ENCODE assay signal across 18 cellular contexts in the genomic region with DNA sequence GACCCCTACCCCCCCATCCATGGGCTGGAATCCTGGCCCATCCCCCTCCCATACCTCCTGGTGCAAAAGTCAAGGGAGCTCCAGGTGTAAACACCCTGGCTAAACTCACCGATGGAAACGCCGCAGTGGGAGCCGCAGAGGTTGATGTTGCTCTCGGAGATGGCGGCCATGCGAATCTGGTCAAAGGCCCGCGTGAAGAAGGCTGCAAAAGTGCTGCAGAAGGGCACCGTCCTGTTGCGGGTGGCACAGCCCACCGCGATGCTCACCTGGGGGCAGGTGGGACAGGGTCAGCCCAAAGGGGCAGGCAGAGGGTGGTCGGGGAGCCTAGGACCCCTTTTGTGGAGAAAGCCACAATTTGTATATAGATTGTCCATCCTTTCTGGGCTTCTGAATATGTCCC. TPM values are rescaled to one million over a fixed set of nuclear protein-coding genes. Genes with fewer than 3 reads are reported as not detected.
DNase-seq lines count a peak whose midpoint lies in the region; ATAC-seq, FAIRE-seq and TF ChIP-seq lines count a peak whose summit lies in the region.
"Had no signal": no experiment of that assay in that cellular context is flagged by ENCODE, and none has a peak within 500 bp of the region (broad histone marks: within the 10 kb centered on the region; RNA-seq: fewer than 3 reads in every experiment).

No MANE protein-coding gene starts in this region.

- H3K4me1 ChIP-seq in K562 (replicated peaks in 1 of 2; ENCODE audit: control insufficient read depth in 2 of 2, insufficient read depth in 2 of 2, low read length in 2 of 2) (peaks cover 0 to 9% of the 10 kb centered on the region in 2 experiments; a peak in 1 of 5 replicates), neutrophil (ENCODE audit: control insufficient read depth in 1 of 2, insufficient read depth in 1 of 2, low read depth in 1 of 2, low read length in 1 of 2) (peaks cover 5 to 7% of the 10 kb centered on the region in 2 experiments), MM.1S (ENCODE audit: low read length) (no peaks in the 10 kb centered on the region), Karpas-422 (ENCODE audit: low read length) (no peaks in the 10 kb centered on the region)

- no TSS peak for BruUV-seq in K562 (replicated peaks; lab: Mats Ljungman, UMichigan)

- intact Hi-C loops in CD14-positive monocyte (cut with micrococcal nuclease), result no loop called here
- intact Hi-C loops in K562 (cut with micrococcal nuclease), result loop anchor here (10.0 kb wide), 1 partner anchor 46 kb away; no protein-coding TSS in a partner anchor

- no peak overlapping the region for H3K4me3 Mint-ChIP-seq in activated T-cell treated with anti-CD3 and anti-CD28 coated beads, Interleukin-2, amount 50 U/mL, for 24 hours
- no peak overlapping the region for H3K4me3 Mint-ChIP-seq in CD14-positive monocyte
- H3K4me3 Mint-ChIP-seq: CD8-positive, alpha-beta T cell; GM23338 had no signal

- TF ChIP-seq POLR2A in K562 (conservative IDR thresholded peaks at IDR 0.05), result no peak

- H2AFZ ChIP-seq in K562 (ENCODE audit: low read depth, low read length) (no peak overlapping the region), MM.1S (ENCODE audit: low read length) (no peak overlapping the region), Karpas-422 (ENCODE audit: low read length) (no peak overlapping the region)
- H2AFZ ChIP-seq: GM23338 had no signal

- no peak for TF ChIP-seq CTCF in CD14-positive monocyte (IDR thresholded peaks at IDR 0.05)
- TF ChIP-seq CTCF in K562 (IDR thresholded peaks at IDR 0.05 in 2 of 3, conservative IDR thresholded peaks at IDR 0.05 in 1 of 3; ENCODE audit: insufficient read depth in 2 of 3, low read depth in 1 of 3, low read length in 3 of 3), result no peak
- no peak for TF ChIP-seq CTCF in neutrophil (IDR thresholded peaks at IDR 0.05)
- TF ChIP-seq CTCF in GM13977 (IDR thresholded peaks at IDR 0.05; ENCODE audit: extremely low read depth, insufficient read depth, missing control alignments), result no peak
- TF ChIP-seq CTCF in MM.1S (IDR thresholded peaks at IDR 0.05; ENCODE audit: low read length), result no peak

- TF ChIP-seq EP300 in K562 (IDR thresholded peaks at IDR 0.05; ENCODE audit: low read length), result no peak

- H3K9me3 ChIP-seq in K562 (replicated peaks; ENCODE audit: control insufficient read depth, insufficient read depth, low read depth, low read length) (no peaks in the 10 kb centered on the region), neutrophil (peaks cover 16% of the 10 kb centered on the region), MM.1S (replicated peaks; ENCODE audit: insufficient read depth, low read length) (no peaks in the 10 kb centered on the region), Karpas-422 (ENCODE audit: low read length) (no peaks in the 10 kb centered on the region)

- no peak overlapping the region for H3K4me3 ChIP-seq in K562
- no peak overlapping the region for H3K4me3 ChIP-seq in neutrophil (ENCODE audit: low read depth in 1 of 2, low read length in 1 of 2)
- no peak overlapping the region for H3K4me3 ChIP-seq in MM.1S (ENCODE audit: low read length)
- H3K4me3 ChIP-seq in Karpas-422 (ENCODE audit: low read length), result no peak overlapping the region
- H3K4me3 ChIP-seq: GM23338 had no signal

- no peak overlapping the region for H3K27ac Mint-ChIP-seq in activated T-cell treated with anti-CD3 and anti-CD28 coated beads, Interleukin-2, amount 50 U/mL, for 24 hours
- peak overlapping the region in 2 of 7 donors; percentile 26 to 57 for H3K27ac Mint-ChIP-seq in CD14-positive monocyte
- H3K27ac Mint-ChIP-seq: CD8-positive, alpha-beta T cell; GM23338 had no signal

- H3F3A ChIP-seq in MM.1S (ENCODE audit: insufficient read depth, low read length), result peaks cover 10% of the 10 kb centered on the region

- peaks cover 100% of the 10 kb centered on the region for H3K36me3 ChIP-seq in K562 (ENCODE audit: control insufficient read depth, insufficient read depth, low read length)
- peaks cover 100% of the 10 kb centered on the region for H3K36me3 ChIP-seq in neutrophil
- peaks cover 15% of the 10 kb centered on the region for H3K36me3 ChIP-seq in MM.1S (replicated peaks; ENCODE audit: insufficient read depth, low read length)
- H3K36me3 ChIP-seq in Karpas-422 (ENCODE audit: insufficient read depth, low read length), result peaks cover 57% of the 10 kb centered on the region

- 100% methylated on average over 7 of the region's 14 CpGs for WGBS in K562 (ENCODE audit: insufficient coverage, low coverage, missing lambda C conversion rate)

- no peak for TF ChIP-seq RAD21 in K562 (CRISPR knock-in tag; conservative IDR thresholded peaks at IDR 0.05 in 1 of 2, IDR thresholded peaks at IDR 0.05 in 1 of 2)

- H3K9me3 Mint-ChIP-seq in activated T-cell treated with anti-CD3 and anti-CD28 coated beads, Interleukin-2, amount 50 U/mL, for 24 hours, result no peaks in the 10 kb centered on the region
- H3K9me3 Mint-ChIP-seq in CD14-positive monocyte, result peaks cover 0 to 2% (median 0%) of the 10 kb centered on the region in 7 donors
- H3K9me3 Mint-ChIP-seq: CD8-positive, alpha-beta T cell; GM23338 had no signal

- no peak for ATAC-seq in K562
- ATAC-seq: CD8-positive, alpha-beta T cell; PC-3 had no signal

- H3K9me2 ChIP-seq in MM.1S (replicated peaks; ENCODE audit: insufficient read depth, low read length) (no peaks in the 10 kb centered on the region), Karpas-422 (replicated peaks; ENCODE audit: insufficient read depth, low read length) (no peaks in the 10 kb centered on the region)

- no peaks in the 10 kb centered on the region for H3K27me3 Mint-ChIP-seq in activated T-cell treated with anti-CD3 and anti-CD28 coated beads, Interleukin-2, amount 50 U/mL, for 24 hours
- no peaks in the 10 kb centered on the region for H3K27me3 Mint-ChIP-seq in CD14-positive monocyte (ENCODE audit: low read depth in 3 of 3)

- H3K36me3 Mint-ChIP-seq in activated T-cell treated with anti-CD3 and anti-CD28 coated beads, Interleukin-2, amount 50 U/mL, for 24 hours (ENCODE audit: low read depth), result peaks cover 100% of the 10 kb centered on the region
- H3K36me3 Mint-ChIP-seq in CD14-positive monocyte, result peaks cover 93 to 100% of the 10 kb centered on the region in 2 donors

- POLR2A ChIA-PET in K562 (lab: Yijun Ruan, JAX), result no interaction called here

- DNase-seq in activated T-cell treated with anti-CD3 and anti-CD28 coated beads, Interleukin-2, amount 50 U/mL, for 24 hours, result peak; percentile 18
- DNase-seq in activated T-cell treated with anti-CD3 and anti-CD28 coated beads for 4 hours (no peak), CD14-positive monocyte (ENCODE audit: low spot score) (peak; percentile 30), K562 (ENCODE audit: extremely low read depth in 1 of 4, low spot score in 3 of 4) (peak in 1 of 4 experiments; percentile 8), GM13977 (ENCODE audit: low spot score) (no peak), MM.1S (no peak), Karpas-422 (no peak)
- DNase-seq: CD8-positive, alpha-beta T cell; DMS79; KG1; NCI-H1048; NCI-H146; NCI-H2081; NCI-H774; PC-3 had no signal

- no peaks in the 10 kb centered on the region for H3K27me3 ChIP-seq in K562 (ENCODE audit: control insufficient read depth in 2 of 2, insufficient read depth in 2 of 2, low read length in 2 of 2)
- no peaks in the 10 kb centered on the region for H3K27me3 ChIP-seq in neutrophil
- H3K27me3 ChIP-seq in MM.1S (replicated peaks; ENCODE audit: insufficient read depth, low read length), result no peaks in the 10 kb centered on the region
- no peaks in the 10 kb centered on the region for H3K27me3 ChIP-seq in Karpas-422 (ENCODE audit: low read length)

- H3K9ac ChIP-seq in K562 (ENCODE audit: insufficient read depth in 1 of 2, low read depth in 2 of 2, low read length in 2 of 2), result no peak overlapping the region
- H3K9ac ChIP-seq in MM.1S (ENCODE audit: low read length), result no peak overlapping the region
- H3K9ac ChIP-seq in Karpas-422 (ENCODE audit: low read length), result no peak overlapping the region

- no peaks in the 10 kb centered on the region for H3K9me1 ChIP-seq in K562 (ENCODE audit: control insufficient read depth, insufficient read depth, low read length)

- H3K4me1 Mint-ChIP-seq in activated T-cell treated with anti-CD3 and anti-CD28 coated beads, Interleukin-2, amount 50 U/mL, for 24 hours (ENCODE audit: low read depth), result no peaks in the 10 kb centered on the region
- H3K4me1 Mint-ChIP-seq in CD14-positive monocyte, result peaks cover 10% of the 10 kb centered on the region

- H3K4me2 ChIP-seq in K562 (ENCODE audit: insufficient read depth, low read length) (no peak overlapping the region), MM.1S (ENCODE audit: low read depth, low read length) (no peak overlapping the region), Karpas-422 (ENCODE audit: low read depth, low read length, poor library complexity, severe bottlenecking) (no peak overlapping the region)
- H3K4me2 ChIP-seq: GM23338 had no signal

- H3K79me2 ChIP-seq in K562 (ENCODE audit: control insufficient read depth, insufficient read depth, low read length) (no peaks in the 10 kb centered on the region), MM.1S (ENCODE audit: low read length) (peaks cover 24% of the 10 kb centered on the region), Karpas-422 (ENCODE audit: low read length) (0 out of 2 replicates have a peak, but pooled peaks cover 5% of the 10 kb centered on the region)

- H4K20me1 ChIP-seq in K562 (replicated peaks; ENCODE audit: control insufficient read depth, insufficient read depth, low read length) (no peaks in the 10 kb centered on the region), MM.1S (ENCODE audit: insufficient read depth, low read length) (no peaks in the 10 kb centered on the region), Karpas-422 (ENCODE audit: insufficient read depth, low read depth, low read length) (peaks cover 35% of the 10 kb centered on the region)

- no peak for FAIRE-seq in K562 (lab: Jason Lieb, UNC)
- FAIRE-seq: D721Med had no signal

- CTCF ChIA-PET in K562 (lab: Yijun Ruan, JAX; ENCODE audit: low intra/inter-chr PET ratio), result no interaction called here

- H3K27ac ChIP-seq in K562 (ENCODE audit: extremely low read depth, low read depth, low read length), result no peak overlapping the region
- peak overlapping the region; percentile 97 for H3K27ac ChIP-seq in neutrophil
- H3K27ac ChIP-seq in MM.1S (ENCODE audit: low read length), result no peak overlapping the region
- no peak overlapping the region for H3K27ac ChIP-seq in Karpas-422 (ENCODE audit: low read length)

- in situ Hi-C loops in K562 (cut with MboI), result no loop called here
- in situ Hi-C loops in GM13977 (cut with MboI; ENCODE audit: low pct_unique_long_range_greater_than_20kb, low sequenced_read_pairs, unreplicated experiment), result no loop called here

RNA-seq across cellular contexts. Expression of a gene that starts 26.7 kb away (rescaled TPM):
- polyA plus RNA-seq in CD14-positive monocyte, result 100 to 1,000 TPM; 562 to 582 TPM
- 73.0 and 172 TPM in 2 replicates for total RNA-seq in K562 (2011; cell fraction: chromatin; rRNA removed; ENCODE audit: low replicate concordance)
- total RNA-seq in K562 (2011; cell fraction: nucleolus; rRNA removed), result 134 and 158 TPM in 2 replicates
- total RNA-seq in K562 (2011; cell fraction: nucleoplasm; rRNA removed), result 104 and 119 TPM in 2 replicates
- 288 and 355 TPM in 2 replicates for total RNA-seq in K562 (2014; rRNA removed)
- 88.1 and 108 TPM in 2 replicates for total RNA-seq in K562 (2014; rRNA removed; fragmentation: Illumina TruSeq; extraction: Trizol)
- 187 and 191 TPM in 2 replicates for total RNA-seq in K562 (2015; rRNA removed; fragmentation: Illumina TruSeq; extraction: Trizol)
- 401 and 410 TPM in 2 replicates for total RNA-seq in K562 (2021)
- polyA plus RNA-seq in K562 (2011; rRNA removed), result 70.1 and 173 TPM in 2 replicates
- polyA plus RNA-seq in K562 (2011; cell fraction: cytosol; rRNA removed), result 89.6 and 124 TPM in 2 replicates
- 101 and 154 TPM in 2 replicates for polyA plus RNA-seq in K562 (2011; cell fraction: nucleus; rRNA removed)
- 282 and 441 TPM in 2 replicates for polyA plus RNA-seq in K562 (2012)
- polyA plus RNA-seq in K562 (2014; fragmentation: Illumina TruSeq; extraction: Trizol), result 250 and 316 TPM in 2 replicates
- 100 to 1,000 TPM in 1 of 2 experiments, 10 to 100 TPM in 1; 58.1 to 107 TPM for polyA plus RNA-seq in K562 (2014; fragmentation: Nextera tagmentation; extraction: Ambion mirVana)
- polyA plus RNA-seq in K562 (2014; rRNA removed), result 226 and 263 TPM in 2 replicates
- polyA minus RNA-seq in K562 (2011; rRNA and poly(A)+ RNA removed), result 52.4 and 66.2 TPM in 2 replicates
- polyA minus RNA-seq in K562 (2011; cell fraction: cytosol; rRNA and poly(A)+ RNA removed), result 125 and 206 TPM in 2 replicates
- 45.1 and 56.1 TPM in 2 replicates for polyA minus RNA-seq in K562 (2011; cell fraction: nucleus; rRNA and poly(A)+ RNA removed)
- total RNA-seq in Karpas-422 (2014; rRNA removed; shearing (Covaris generic); ENCODE audit: low replicate concordance), result 377 and 455 TPM in 2 replicates

Comparison
In these comparisons a context has a peak if more than half of its experiments do, and no peak if none do; other contexts are left out.
1. DNase-seq: peak in activated T-cell treated with anti-CD3 and anti-CD28 coated beads, Interleukin-2, amount 50 U/mL, for 24 hours (single experiment) and CD14-positive monocyte (single experiment); none in activated T-cell treated with anti-CD3 and anti-CD28 coated beads for 4 hours (single experiment), GM13977 (single experiment), MM.1S (single experiment) and Karpas-422 (single experiment).